Comparison of ENCODE assay signal across 1 cellular context in the genomic region with DNA sequence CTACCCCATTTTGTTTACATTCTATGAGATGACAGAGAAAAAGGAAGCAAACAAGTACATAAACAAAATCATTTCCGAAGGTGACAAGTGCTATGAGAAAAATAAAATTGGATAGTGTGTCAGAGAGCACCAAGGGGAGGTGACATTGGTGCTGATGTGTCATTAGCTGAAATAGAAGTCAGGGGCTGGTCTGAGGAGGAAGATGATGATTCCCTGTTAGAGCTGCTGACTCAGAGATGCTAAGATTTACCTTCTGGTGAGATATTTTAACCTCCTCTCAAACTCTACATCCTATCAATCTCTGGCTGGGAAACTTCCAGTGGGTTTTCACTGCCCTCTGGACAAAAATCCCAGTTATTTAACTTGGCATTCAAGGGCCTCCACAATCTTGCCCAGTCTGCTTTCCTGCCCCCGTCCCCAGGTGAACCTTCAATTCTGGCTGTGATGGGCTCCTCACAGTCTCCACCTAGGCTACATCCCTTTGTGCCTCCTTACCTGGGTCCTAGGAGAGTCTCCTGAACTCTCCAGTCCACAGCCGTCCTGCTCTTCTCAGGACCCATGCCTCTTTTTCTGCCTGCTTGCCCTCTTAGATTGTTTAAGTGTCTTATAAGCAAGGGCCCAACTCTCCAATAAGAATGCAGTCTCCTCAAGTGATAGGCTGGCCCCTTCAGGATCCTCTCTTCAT.
TF ChIP-seq lines count a peak whose summit lies in the region.

No MANE protein-coding gene starts in this region.

TF ChIP-seq in IMR-90, 13 proteins besides CTCF, POLR2A, EP300 and RAD21:
- TF ChIP-seq CHD1 (IDR thresholded peaks at IDR 0.05; ENCODE audit: low read depth, low read length) (no peak), SMC3 (IDR thresholded peaks at IDR 0.05; ENCODE audit: low read depth, low read length) (no peak)
